ENCODE assay signal across 10 cellular contexts in the genomic region with DNA sequence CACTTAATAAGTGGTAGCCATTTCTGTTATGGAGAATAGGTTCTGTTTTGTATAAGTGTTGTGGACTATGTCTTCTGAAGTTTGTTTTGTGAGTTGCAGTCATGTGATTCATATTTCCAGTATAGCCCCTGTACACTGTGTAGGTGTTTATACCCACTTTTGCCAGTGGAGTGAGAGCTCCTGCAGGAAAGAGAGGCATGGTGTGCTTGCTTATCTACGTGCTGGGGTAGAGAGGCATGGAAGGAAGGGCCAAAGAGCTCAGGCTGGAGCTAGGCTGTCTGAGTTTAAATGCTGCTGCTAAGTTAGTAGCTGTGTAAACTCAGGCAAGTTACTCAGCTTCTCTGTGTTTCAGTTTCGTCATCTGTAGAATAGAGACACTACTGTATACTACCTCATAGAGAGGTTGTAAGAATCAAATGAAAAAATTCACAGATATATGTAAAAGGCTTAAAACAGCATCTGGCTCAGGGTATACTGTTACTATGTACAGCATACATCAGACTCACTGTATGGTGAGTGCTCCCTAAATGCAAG.
A peak's percentile ranks its signal among the peaks of the same experiment; 100 is the strongest.
DNase-seq lines count a peak whose midpoint lies in the region; ATAC-seq and TF ChIP-seq lines count a peak whose summit lies in the region.
"Had no signal": no experiment of that assay in that cellular context is flagged by ENCODE, and none has a peak within 500 bp of the region (broad histone marks: within the 10 kb centered on the region; RNA-seq: fewer than 3 reads in every experiment).

No MANE protein-coding gene starts in this region.

- ATAC-seq in GM18502 (IDR thresholded peaks at IDR 0.05; ENCODE audit: poor library complexity, unreplicated experiment) (peak; percentile 58), HG02885 (IDR thresholded peaks at IDR 0.05; ENCODE audit: poor library complexity, unreplicated experiment) (peak; percentile 70), sciatic nerve (peak; percentile 6), HG02623 (IDR thresholded peaks at IDR 0.05; ENCODE audit: unreplicated experiment) (no peak), omental fat pad (ENCODE audit: low FRiP score) (no peak)

- DNase-seq in sciatic nerve (ENCODE audit: low spot score), result no peak
- DNase-seq in SK-N-DZ (ENCODE audit: low spot score), result no peak
- DNase-seq in omental fat pad (ENCODE audit: low spot score), result no peak
- DNase-seq in stimulated activated CD4-positive, alpha-beta T cell treated with anti-CD3 and anti-CD28 coated beads, Interleukin-2, amount 100 ng/mL, for 48 hours, result no peak
- DNase-seq: stimulated activated CD4-positive, alpha-beta T cell treated with anti-CD3 and anti-CD28 coated beads, Interleukin-4, amount 100 ng/mL, for 4 hours; T-helper 9 cell had no signal

- TF ChIP-seq CTCF in omental fat pad (IDR thresholded peaks at IDR 0.05), result no peak

- H3K27me3 Mint-ChIP-seq in activated naive CD8-positive, alpha-beta T cell, result no peaks in the 10 kb centered on the region

- peak overlapping the region; percentile 94 for H3K27ac Mint-ChIP-seq in activated naive CD8-positive, alpha-beta T cell

- no peaks in the 10 kb centered on the region for H3K36me3 Mint-ChIP-seq in activated naive CD8-positive, alpha-beta T cell

- intact Hi-C loops in sciatic nerve (cut with DNase I), result no loop called here

- H3K4me3 Mint-ChIP-seq in activated naive CD8-positive, alpha-beta T cell, result peak overlapping the region; percentile 61

- H3K4me1 Mint-ChIP-seq in activated naive CD8-positive, alpha-beta T cell (ENCODE audit: low read depth), result peaks cover 53% of the 10 kb centered on the region

- H3K9me3 Mint-ChIP-seq in activated naive CD8-positive, alpha-beta T cell (ENCODE audit: low read depth), result no peaks in the 10 kb centered on the region

Comparison
In these comparisons a context has a peak if more than half of its experiments do, and no peak if none do; other contexts are left out.
1. ATAC-seq: peak in GM18502 (single experiment), HG02885 (single experiment) and sciatic nerve (single experiment); none in HG02623 (single experiment) and omental fat pad (single experiment).